ENCODE assay signal across 8 cellular contexts in the genomic region with DNA sequence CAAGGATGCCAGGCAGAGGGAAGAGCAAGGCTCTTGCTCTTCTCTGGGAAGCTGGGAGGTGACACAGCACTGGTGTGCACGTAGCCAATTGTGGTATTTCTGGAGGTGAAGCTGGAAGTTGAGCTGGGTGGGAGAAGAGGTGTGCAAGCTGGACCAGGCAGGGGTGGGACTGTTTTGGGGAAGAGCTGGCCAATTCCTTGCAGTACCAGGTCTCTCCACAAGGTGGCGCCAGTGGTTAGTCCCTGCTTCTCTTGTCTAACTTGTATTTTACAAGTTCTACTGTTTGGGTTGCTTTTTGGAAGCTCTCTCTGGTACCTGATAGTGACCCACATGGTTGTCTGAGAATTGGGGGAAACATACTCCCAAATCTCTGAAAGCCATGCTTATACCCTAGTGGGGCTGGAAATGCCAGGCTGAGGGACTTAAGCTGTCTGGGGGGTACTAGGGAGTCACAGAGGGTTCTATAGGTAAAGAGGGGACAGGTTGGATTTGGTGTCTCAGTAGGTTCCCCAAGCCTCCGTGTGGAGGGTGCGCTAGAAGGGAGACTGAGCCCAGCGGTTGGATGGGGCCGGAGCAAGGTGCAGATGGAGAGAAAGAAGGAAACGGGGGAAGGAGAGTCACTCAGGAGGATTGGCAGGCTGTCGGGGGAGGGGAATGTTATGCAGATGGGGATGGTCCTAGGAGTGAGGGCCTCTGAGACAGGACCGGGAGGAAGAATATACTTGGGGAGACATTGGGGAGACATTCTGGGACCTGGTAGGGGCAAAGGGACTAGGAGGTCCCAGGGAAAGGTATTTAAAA. TPM values are rescaled to one million over a fixed set of nuclear protein-coding genes. Genes with fewer than 3 reads are reported as not detected.
DNase-seq lines count a peak whose midpoint lies in the region; ATAC-seq and TF ChIP-seq lines count a peak whose summit lies in the region.

No MANE protein-coding gene starts in this region.

- TF ChIP-seq CTCF in VCaP (conservative IDR thresholded peaks at IDR 0.05) (peak; percentile 96), mammary epithelial cell (conservative IDR thresholded peaks at IDR 0.05 in 1 of 2, IDR thresholded peaks at IDR 0.05 in 1 of 2; ENCODE audit: extremely low read depth in 1 of 2, insufficient read depth in 1 of 2, low read depth in 1 of 2, low read length in 2 of 2) (peak; percentile 93 to 96)

- no peaks in the 10 kb centered on the region for H3K79me2 ChIP-seq in mammary epithelial cell (ENCODE audit: insufficient read depth, low read length)

- intact Hi-C loops in mammary epithelial cell (cut with micrococcal nuclease), result loop anchor here (1.0 to 2.0 kb wide), 5 partner anchors 20 to 97 kb away; a partner anchor contains a TSS

- CTCF ChIA-PET in mammary epithelial cell (lab: Charles Lee; ENCODE audit: low non-redundant PET), result interaction anchor here (0.5 to 1.0 kb wide), 6 partner anchors 44 to 447 kb away, joined by 3 to 7 read pairs (median 3); no protein-coding TSS in a partner anchor

- in situ Hi-C loops in KBM-7 (cut with MboI; ENCODE audit: low pct_unique_long_range_greater_than_20kb, low sequenced_read_pairs), result no loop called here
- in situ Hi-C loops in mammary epithelial cell (cut with MboI; ENCODE audit: low sequenced_read_pairs in 2 of 2), result no loop called here

- ATAC-seq in HG03196 (IDR thresholded peaks at IDR 0.05; ENCODE audit: unreplicated experiment), result no peak
- ATAC-seq in GM19035 (IDR thresholded peaks at IDR 0.05; ENCODE audit: unreplicated experiment), result no peak

- no TSS peak for BruUV-seq in mammary epithelial cell (replicated peaks; lab: Mats Ljungman, UMichigan)

- H3K9me3 ChIP-seq in mammary epithelial cell (replicated peaks; ENCODE audit: insufficient read depth, low read length), result no peaks in the 10 kb centered on the region

- no peak overlapping the region for H3K9ac ChIP-seq in mammary epithelial cell (ENCODE audit: insufficient read depth, low read length)

- peak overlapping the region; percentile 98 for H3K27ac ChIP-seq in VCaP
- no peak overlapping the region for H3K27ac ChIP-seq in mammary epithelial cell (ENCODE audit: insufficient read depth, low read depth, low read length)

- DNase-seq in DMS 273 treated with DMSO at 0.1 percent for 48 hours (lab: John Stamatoyannopoulos, UW) (peak; percentile 14), KBM-7 (peak; percentile 92), mammary epithelial cell (peak; percentile 48), left kidney (ENCODE audit: low read depth, low spot score) (peak; percentile 70)
- peak; percentile 30 to 55 (median 48) for DNase-seq in stimulated activated CD4-positive, alpha-beta T cell treated with anti-CD3 and anti-CD28 coated beads, TNF-alpha, amount 100 ng/mL, for 48 hours (ENCODE audit: low read depth in 3 of 3)

- H3K4me1 ChIP-seq in mammary epithelial cell (ENCODE audit: insufficient read depth, low read length), result peaks cover 11% of the 10 kb centered on the region

- no peaks in the 10 kb centered on the region for H4K20me1 ChIP-seq in mammary epithelial cell (ENCODE audit: insufficient read depth, low read length)

- no peak overlapping the region for H3K4me3 ChIP-seq in mammary epithelial cell (replicated peaks in 1 of 3; ENCODE audit: insufficient read depth in 1 of 3, low read depth in 2 of 3, low read length in 3 of 3)

- H3K27me3 ChIP-seq in mammary epithelial cell (ENCODE audit: insufficient read depth, low read length), result no peaks in the 10 kb centered on the region

- H2AFZ ChIP-seq in mammary epithelial cell (ENCODE audit: low read depth, low read length), result no peak overlapping the region

- dilution Hi-C loops in mammary epithelial cell (cut with HindIII; ENCODE audit: low sequenced_read_pairs), result no loop called here

- WGBS in mammary epithelial cell (ENCODE audit: low coverage, missing lambda C conversion rate), result 67% methylated on average over 6 of the region's 9 CpGs

- no peaks in the 10 kb centered on the region for H3K36me3 ChIP-seq in mammary epithelial cell (ENCODE audit: insufficient read depth, low read length)

- no peak overlapping the region for H3K4me2 ChIP-seq in mammary epithelial cell (ENCODE audit: insufficient read depth, low read depth, low read length)

RNA-seq across cellular contexts. Expression of a gene that starts 3.0 kb away (rescaled TPM):
- total RNA-seq in mammary epithelial cell, result 1 to 10 TPM in 1 of 2 donors, not detected in 1; 1.0 TPM
- polyA plus RNA-seq in mammary epithelial cell, result not detected
- polyA minus RNA-seq in mammary epithelial cell, result not detected

RNA-seq across cellular contexts. Expression of a gene that starts 14.2 kb away (rescaled TPM):
- total RNA-seq in mammary epithelial cell, result under 1 TPM; 0.71 to 0.83 TPM
- polyA plus RNA-seq in mammary epithelial cell, result 0.29 TPM
- not detected for polyA minus RNA-seq in mammary epithelial cell

RNA-seq across cellular contexts. Expression of a gene that starts 44.4 kb away (rescaled TPM):
- total RNA-seq in mammary epithelial cell, result 10 to 100 TPM; 19.8 to 54.4 TPM
- 30.2 TPM for polyA plus RNA-seq in mammary epithelial cell
- polyA minus RNA-seq in mammary epithelial cell, result 61.8 TPM

Comparison
In these comparisons a context has a peak if more than half of its experiments do, and no peak if none do; other contexts are left out.
1. DNase-seq: peak in every context shown above with its lines; median percentile 92 in KBM-7; 70 in left kidney; 48 in mammary epithelial cell; 48 in stimulated activated CD4-positive, alpha-beta T cell treated with anti-CD3 and anti-CD28 coated beads, TNF-alpha, amount 100 ng/mL, for 48 hours; 14 in DMS 273 treated with DMSO at 0.1 percent for 48 hours.